Comparison of ENCODE assay signal across 30 cellular contexts in the genomic region with DNA sequence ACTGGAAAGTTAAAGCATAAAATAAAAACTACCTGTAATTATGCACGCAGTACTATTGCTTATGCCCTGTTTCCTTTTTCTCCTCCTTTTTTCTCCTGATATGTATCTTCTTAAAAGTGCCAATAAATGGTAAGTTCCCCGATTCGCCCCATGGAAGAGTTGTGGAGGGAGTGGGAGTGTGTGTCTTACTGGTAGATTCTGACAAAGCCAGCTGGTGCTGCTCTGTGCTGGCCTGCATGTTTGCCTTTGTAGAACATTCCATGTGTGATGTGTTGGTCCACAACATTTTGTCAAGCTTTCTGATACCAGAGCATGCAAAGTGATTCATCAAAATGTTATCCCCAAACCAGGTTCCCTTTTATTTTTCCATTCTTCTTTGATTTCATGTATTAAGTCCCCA.
"Had no signal": no experiment of that assay in that cellular context is flagged by ENCODE, and none has a peak within 500 bp of the region (broad histone marks: within the 10 kb centered on the region; RNA-seq: fewer than 3 reads in every experiment).

No MANE protein-coding gene starts in this region.

- H3K36me3 Mint-ChIP-seq: activated naive CD8-positive, alpha-beta T cell treated with anti-CD3 and anti-CD28 coated beads for 36 hours had no signal

- H3K27me3 Mint-ChIP-seq: activated CD4-positive, alpha-beta T cell treated with anti-CD3 and anti-CD28 coated beads, Interleukin-2, amount 10 ng/mL, durations not matched to agents 24 days and 14 days; activated CD8-positive, alpha-beta T cell treated with anti-CD3 and anti-CD28 coated beads for 36 hours; activated T-helper 17 cell treated with anti-CD3 and anti-CD28 coated beads, Interleukin-2, amount 50 U/mL, for 72 hours had no signal

- H3K4me1 Mint-ChIP-seq: activated CD4-positive, alpha-beta T cell treated with anti-CD3 and anti-CD28 coated beads, Interleukin-2, amount 10 ng/mL, durations not matched to agents 24 days and 14 days; activated naive CD8-positive, alpha-beta T cell treated with anti-CD3 and anti-CD28 coated beads for 36 hours; activated T-helper 17 cell treated with anti-CD3 and anti-CD28 coated beads, Interleukin-2, amount 50 U/mL, for 72 hours had no signal

- H3K4me1 ChIP-seq: ascending aorta had no signal

- H3K27ac Mint-ChIP-seq: activated CD4-positive, alpha-beta T cell treated with anti-CD3 and anti-CD28 coated beads, Interleukin-2, amount 10 ng/mL, durations not matched to agents 24 days and 14 days; activated CD8-positive, alpha-beta T cell treated with anti-CD3 and anti-CD28 coated beads for 36 hours; activated naive CD8-positive, alpha-beta T cell treated with anti-CD3 and anti-CD28 coated beads for 36 hours; activated T-cell treated with anti-CD3 and anti-CD28 coated beads, Interleukin-2, amount 50 U/mL, for 72 hours; activated T-helper 17 cell treated with anti-CD3 and anti-CD28 coated beads, Interleukin-2, amount 50 U/mL, for 72 hours had no signal

- H3K9me3 ChIP-seq: ascending aorta had no signal

- DNase-seq: activated CD4-positive, alpha-beta T cell treated with anti-CD3 and anti-CD28 coated beads, Interleukin-2, amount 10 ng/mL, durations not matched to agents 24 days and 14 days; activated CD4-positive, alpha-beta T cell treated with anti-CD3 and anti-CD28 coated beads, Interleukin-2, amount 50 U/mL, for 4 hours; activated CD8-positive, alpha-beta T cell treated with anti-CD3 and anti-CD28 coated beads for 36 hours; activated effector memory CD4-positive, alpha-beta T cell treated with anti-CD3 and anti-CD28 coated beads, Interleukin-2, amount 50 U/mL, for 16 hours; activated naive CD4-positive, alpha-beta T cell; activated naive CD4-positive, alpha-beta T cell treated with anti-CD3 and anti-CD28 coated beads, Interleukin-2, amount 50 U/mL, for 16 hours; activated naive CD8-positive, alpha-beta T cell treated with anti-CD3 and anti-CD28 coated beads for 36 hours; activated T-cell treated with anti-CD3 and anti-CD28 coated beads, Interleukin-2, amount 50 U/mL, for 1 hour; activated T-cell treated with anti-CD3 and anti-CD28 coated beads, Interleukin-2, amount 50 U/mL, for 72 hours; amygdala; central memory CD4-positive, alpha-beta T cell; Kasumi-1; KG1; NCI-H1092 treated with DMSO at 0.1 percent for 48 hours; NCI-H1417; NCI-H146; NCI-H187; NCI-H2029 treated with DMSO at 0.1 percent for 48 hours; NCI-H2107; NCI-H2171; NCI-H510A; NCI-H526; NCI-H748 treated with DMSO at 0.1 percent for 48 hours; NK-92 treated with Interleukin-12 subunit alpha and Interleukin-12 subunit beta, amount 100 ng/mL, for 24 hours; Right ventricle myocardium superior; T1000; WERI-Rb-1 had no signal

- H3K4me3 Mint-ChIP-seq: activated CD4-positive, alpha-beta T cell treated with anti-CD3 and anti-CD28 coated beads, Interleukin-2, amount 10 ng/mL, durations not matched to agents 24 days and 14 days; activated CD8-positive, alpha-beta T cell treated with anti-CD3 and anti-CD28 coated beads for 36 hours; activated naive CD8-positive, alpha-beta T cell treated with anti-CD3 and anti-CD28 coated beads for 36 hours; activated T-cell treated with anti-CD3 and anti-CD28 coated beads, Interleukin-2, amount 50 U/mL, for 72 hours; activated T-helper 17 cell treated with anti-CD3 and anti-CD28 coated beads, Interleukin-2, amount 50 U/mL, for 72 hours; brain had no signal

- H3K9me3 Mint-ChIP-seq: activated CD4-positive, alpha-beta T cell treated with anti-CD3 and anti-CD28 coated beads, Interleukin-2, amount 10 ng/mL, durations not matched to agents 24 days and 14 days; activated CD8-positive, alpha-beta T cell treated with anti-CD3 and anti-CD28 coated beads for 36 hours; activated naive CD8-positive, alpha-beta T cell treated with anti-CD3 and anti-CD28 coated beads for 36 hours; activated T-cell treated with anti-CD3 and anti-CD28 coated beads, Interleukin-2, amount 50 U/mL, for 72 hours had no signal

- H3K36me3 ChIP-seq: WERI-Rb-1 had no signal

- H3K4me3 ChIP-seq: ascending aorta had no signal

- H3K27ac ChIP-seq: ascending aorta, WERI-Rb-1 had no signal

- ATAC-seq: activated CD8-positive, alpha-beta T cell treated with anti-CD3 and anti-CD28 coated beads for 36 hours; activated T-cell treated with anti-CD3 and anti-CD28 coated beads, Interleukin-2, amount 50 U/mL, for 72 hours; activated T-helper 17 cell treated with anti-CD3 and anti-CD28 coated beads, Interleukin-2, amount 50 U/mL, for 72 hours had no signal

- H3K27me3 ChIP-seq: ascending aorta had no signal
